22 cellular contexts compared by ENCODE assay signal in the genomic region with DNA sequence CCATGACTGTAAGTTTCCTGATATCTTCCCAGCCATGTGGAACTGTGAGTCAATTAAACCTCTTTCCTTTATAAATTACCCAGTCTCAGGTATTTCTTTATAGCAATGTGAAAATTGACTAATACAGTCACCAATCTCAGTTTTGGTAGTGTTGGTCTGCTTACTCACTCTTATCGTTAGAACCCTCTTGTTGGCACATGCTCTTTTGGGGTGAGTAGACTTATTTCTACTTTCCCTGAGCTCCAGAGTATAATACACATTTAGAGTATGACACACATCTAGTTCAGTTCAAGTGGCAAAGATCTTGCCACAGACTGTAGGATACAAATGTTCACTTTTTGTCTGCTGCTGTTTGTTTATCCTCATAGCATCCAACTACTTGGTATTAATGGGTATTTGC.
"Had no signal": no experiment of that assay in that cellular context is flagged by ENCODE, and none has a peak within 500 bp of the region (broad histone marks: within the 10 kb centered on the region; RNA-seq: fewer than 3 reads in every experiment).

No MANE protein-coding gene starts in this region.

- H3K27me3 ChIP-seq: MG63 had no signal

- DNase-seq: IMR-90, Karpas-422, KG1, MG63, NCI-H1092, NCI-H1105 treated with DMSO at 0.1 percent for 48 hours, NCI-H1417 treated with DMSO at 0.1 percent for 48 hours, NCI-H146, NCI-H1694 treated with DMSO at 0.1 percent for 48 hours, NCI-H1930, NCI-H2081, NCI-H2107, NCI-H2227 treated with DMSO at 0.1 percent for 48 hours, NCI-H524, NCI-H69, NCI-H774, Right ventricle myocardium superior, RPMI8226, SK-N-SH, SW 1271 had no signal

- FAIRE-seq: HepG2, RCC 7860 had no signal

- H3K36me3 ChIP-seq: MG63 had no signal

- ATAC-seq: HepG2 had no signal

- H3K4me3 ChIP-seq: MG63 had no signal
